Comparison of ENCODE assay signal across 13 cellular contexts in genomic region chr3:155018621-155019330, GRCh38.
DNase-seq lines count a peak whose midpoint lies in the region; ATAC-seq, FAIRE-seq and TF ChIP-seq lines count a peak whose summit lies in the region.
"Had no signal": no experiment of that assay in that cellular context is flagged by ENCODE, and none has a peak within 500 bp of the region (broad histone marks: within the 10 kb centered on the region; RNA-seq: fewer than 3 reads in every experiment).

No MANE protein-coding gene starts in this region.

- H3K4me2 ChIP-seq in PC-9: peak overlapping the region; percentile 18
- no peak overlapping the region for H3K4me2 ChIP-seq in trophoblast cell (ENCODE audit: low read length)

- H3K27me3 ChIP-seq in PC-9 (ENCODE audit: insufficient read depth, low read depth) (no peaks in the 10 kb centered on the region), trophoblast cell (ENCODE audit: insufficient read depth, low read length) (no peaks in the 10 kb centered on the region)

- H2BK12ac ChIP-seq in trophoblast cell (ENCODE audit: low read length): no peak overlapping the region

- no peak overlapping the region for H2AK5ac ChIP-seq in trophoblast cell (ENCODE audit: low read length)

- H3K4me3 ChIP-seq in PC-9 (no peak overlapping the region), epithelial cell of esophagus (ENCODE audit: low read length) (no peak overlapping the region), trophoblast cell (ENCODE audit: low read depth, low read length) (no peak overlapping the region)

- DNase-seq in HTR-8/SVneo (ENCODE audit: insufficient read length, low spot score): no peak
- peak; percentile 21 to 42 for DNase-seq in PC-9
- peak; percentile 93 for DNase-seq in epithelial cell of esophagus (ENCODE audit: low read depth)
- DNase-seq in trophoblast cell: peak; percentile 67 to 89
- DNase-seq in EL: no peak
- DNase-seq in NCI-H82 treated with DMSO at 0.1 percent for 48 hours (lab: John Stamatoyannopoulos, UW; ENCODE audit: unreplicated experiment): no peak
- DNase-seq in NCI-H748 (lab: John Stamatoyannopoulos, UW; ENCODE audit: unreplicated experiment): no peak
- DNase-seq: activated CD4-positive, alpha-beta T cell treated with anti-CD3 and anti-CD28 coated beads for 4 hours; anterior cingulate cortex; CD4-positive, CD25-positive, alpha-beta regulatory T cell; NCI-H1694; NCI-H774 had no signal

- H3K18ac ChIP-seq in trophoblast cell (ENCODE audit: low read length): no peak overlapping the region

- no peak overlapping the region for H2BK120ac ChIP-seq in trophoblast cell (ENCODE audit: insufficient read depth, low read length, poor library complexity)

- POLR2A ChIA-PET in PC-9 (lab: Charles Lee; ENCODE audit: unreplicated experiment): no interaction called here

- H4K8ac ChIP-seq in trophoblast cell (ENCODE audit: low read depth, low read length): no peak overlapping the region

- peak; percentile 49 for FAIRE-seq in HTR-8/SVneo (lab: Jason Lieb, UNC)

- H3F3A ChIP-seq in PC-9 (ENCODE audit: insufficient read depth, low read depth): peaks cover 9% of the 10 kb centered on the region; the same call in 1 of the 2 replicates

- peak overlapping the region; percentile 17; the same call in 1 of the 2 replicates for H3K27ac ChIP-seq in PC-9
- H3K27ac ChIP-seq in trophoblast cell (ENCODE audit: low read depth, low read length): peak overlapping the region; percentile 6

- H2AFZ ChIP-seq in PC-9 (no peak overlapping the region), trophoblast cell (ENCODE audit: insufficient read depth, low read length, poor library complexity) (no peak overlapping the region)

- no peak for ATAC-seq in GM19328 (IDR thresholded peaks at IDR 0.05; ENCODE audit: unreplicated experiment)

- H4K12ac ChIP-seq in trophoblast cell (ENCODE audit: low read depth, low read length): no peak overlapping the region

- H3K9me2 ChIP-seq in PC-9 (ENCODE audit: insufficient read depth): no peaks in the 10 kb centered on the region

- H3K4ac ChIP-seq in trophoblast cell (ENCODE audit: low read depth, low read length): no peak overlapping the region

- H3K36me3 ChIP-seq in PC-9 (ENCODE audit: low read depth) (no peaks in the 10 kb centered on the region), trophoblast cell (ENCODE audit: control insufficient read depth in 1 of 2, insufficient read depth in 2 of 2, low read length in 2 of 2) (no peaks in the 10 kb centered on the region)

- no peak for TF ChIP-seq CTCF in PC-9 (conservative IDR thresholded peaks at IDR 0.05)
- TF ChIP-seq CTCF in epithelial cell of esophagus (IDR thresholded peaks at IDR 0.05; ENCODE audit: insufficient read depth, low read depth, low read length, missing control alignments): no peak

- H3K9me3 ChIP-seq in PC-9 (ENCODE audit: insufficient read depth, low read depth) (no peaks in the 10 kb centered on the region), trophoblast cell (ENCODE audit: insufficient read depth, low read depth, low read length) (no peaks in the 10 kb centered on the region)

- H3K23ac ChIP-seq in trophoblast cell (ENCODE audit: low read length): no peak overlapping the region

- H4K20me1 ChIP-seq in PC-9 (ENCODE audit: insufficient read depth): no peaks in the 10 kb centered on the region

- H3K4me1 ChIP-seq in PC-9 (replicated peaks; ENCODE audit: insufficient read depth): peaks cover 16% of the 10 kb centered on the region
- peaks cover 8 to 27% of the 10 kb centered on the region in 2 experiments for H3K4me1 ChIP-seq in trophoblast cell (ENCODE audit: control insufficient read depth in 1 of 2, insufficient read depth in 2 of 2, low read length in 2 of 2)

- CTCF ChIA-PET in PC-9 (lab: Charles Lee): interaction anchor here (0.6 kb wide), 1 partner anchor 261 kb away, joined by 6 read pairs; no protein-coding TSS in a partner anchor

- BruUV-seq in PC-9 (replicated peaks; lab: Mats Ljungman, UMichigan): no TSS peak

- WGBS in trophoblast cell (ENCODE audit: extremely low coverage, insufficient coverage, insufficient read length): no CpG with 5 or more reads among the region's 5 CpGs

- no peak overlapping the region for H4K91ac ChIP-seq in trophoblast cell (ENCODE audit: low read depth, low read length)

- no peak overlapping the region for H2BK5ac ChIP-seq in trophoblast cell (ENCODE audit: low read depth, low read length, poor library complexity)

- H3K79me1 ChIP-seq in trophoblast cell (ENCODE audit: low read length): peaks cover 14% of the 10 kb centered on the region

- H3K9ac ChIP-seq in trophoblast cell (ENCODE audit: low read length): no peak overlapping the region

- H3K14ac ChIP-seq in trophoblast cell (ENCODE audit: low read length): no peak overlapping the region

- no peaks in the 10 kb centered on the region for H3K79me2 ChIP-seq in PC-9 (ENCODE audit: low read depth)
- H3K79me2 ChIP-seq in trophoblast cell (ENCODE audit: control insufficient read depth, insufficient read depth, low read length, poor library complexity): no peaks in the 10 kb centered on the region

- intact Hi-C loops in PC-9 (cut with micrococcal nuclease; ENCODE audit: unreplicated experiment): loop anchor here (2.0 kb wide), 1 partner anchor 252 kb away; no protein-coding TSS in a partner anchor

Comparison
In these comparisons a context has a peak if more than half of its experiments do, and no peak if none do; other contexts are left out.
1. DNase-seq: peak in PC-9 (2 of 2), epithelial cell of esophagus (single experiment) and trophoblast cell (2 of 2); none in HTR-8/SVneo (single experiment), EL (single experiment), NCI-H82 treated with DMSO at 0.1 percent for 48 hours (single experiment) and NCI-H748 (single experiment).